ENCODE assay signal across 27 cellular contexts in genomic region chr1:164628758-164629157, GRCh38.
"Had no signal": no experiment of that assay in that cellular context is flagged by ENCODE, and none has a peak within 500 bp of the region (broad histone marks: within the 10 kb centered on the region; RNA-seq: fewer than 3 reads in every experiment).

No MANE protein-coding gene starts in this region.

- H3K4me1 Mint-ChIP-seq: naive B cell had no signal

- H3K36me3 ChIP-seq: gastrocnemius medialis, right atrium auricular region, transverse colon, WERI-Rb-1 had no signal

- H2AFZ ChIP-seq: hepatocyte had no signal

- H3K27me3 ChIP-seq: gastrocnemius medialis, hepatocyte, right atrium auricular region, testis, transverse colon had no signal

- H3K4me3 Mint-ChIP-seq: activated naive CD8-positive, alpha-beta T cell; naive B cell; T-helper 1 cell treated with Interleukin-12 subunit alpha and Interleukin-12 subunit beta and Interleukin-4 antibody, amounts not matched to agents 30 μg/mL and 1 μg/mL, for 36 hours had no signal

- H3K36me3 Mint-ChIP-seq: activated naive CD8-positive, alpha-beta T cell; naive B cell had no signal

- H3K27ac Mint-ChIP-seq: activated naive CD8-positive, alpha-beta T cell; naive B cell; T-helper 1 cell treated with Interleukin-12 subunit alpha and Interleukin-12 subunit beta and Interleukin-4 antibody, amounts not matched to agents 30 μg/mL and 1 μg/mL, for 36 hours had no signal

- H3K9me3 ChIP-seq: gastrocnemius medialis, right atrium auricular region, testis, transverse colon had no signal

- H3K4me1 ChIP-seq: testis had no signal

- H3K9me3 Mint-ChIP-seq: naive B cell; T-helper 1 cell treated with Interleukin-12 subunit alpha and Interleukin-12 subunit beta and Interleukin-4 antibody, amounts not matched to agents 30 μg/mL and 1 μg/mL, for 36 hours had no signal

- ATAC-seq: activated CD4-positive, CD25-positive, alpha-beta regulatory T cell treated with anti-CD3 and anti-CD28 coated beads, Interleukin-2, amount 50 U/mL, for 24 hours; gastrocnemius medialis; left cardiac atrium; left ventricle myocardium superior; stimulated activated naive CD8-positive, alpha-beta T cell treated with anti-CD3 and anti-CD28 coated beads, Interleukin-15, Interleukin-2, amounts not matched to agents 100 U/mL and 50 U/mL, for 24 hours had no signal

- DNase-seq: activated CD4-positive, alpha-beta T cell treated with anti-CD3 and anti-CD28 coated beads for 48 hours; activated CD4-positive, alpha-beta T cell treated with anti-CD3 and anti-CD28 coated beads, Interleukin-2, amount 50 U/mL, for 48 hours; activated CD8-positive, alpha-beta memory T cell treated with anti-CD3 and anti-CD28 coated beads for 24 hours; activated effector memory CD4-positive, alpha-beta T cell treated with Interleukin-2 at 50 U/mL for 16 hours; activated naive CD4-positive, alpha-beta T cell treated with Interleukin-2 at 50 U/mL for 16 hours; anterior cingulate cortex; effector CD8-positive, alpha-beta T cell; gastrocnemius medialis; left cardiac atrium; left ventricle myocardium superior; naive B cell; stimulated activated CD4-positive, alpha-beta T cell treated with anti-CD3 and anti-CD28 coated beads, Interleukin-2, amount 100 ng/mL, for 48 hours; stimulated activated naive CD8-positive, alpha-beta T cell treated with anti-CD3 and anti-CD28 coated beads, Interleukin-15, Interleukin-2, amounts not matched to agents 100 U/mL and 50 U/mL, for 24 hours; T1000; testis; transverse colon; WERI-Rb-1 had no signal

- H3K4me3 ChIP-seq: gastrocnemius medialis, hepatocyte, right atrium auricular region, testis, transverse colon had no signal

- FAIRE-seq: colon, endometrium, keratinocyte, urothelium cell line had no signal

- H3K4me2 ChIP-seq: hepatocyte had no signal

- H3K27ac ChIP-seq: epithelial cell of prostate, hepatocyte, testis, WERI-Rb-1 had no signal
